In genomic region chr12:96493101-96493500, GRCh38 we compare ENCODE assay signal across 25 cellular contexts. TPM values are rescaled to one million over a fixed set of nuclear protein-coding genes. Genes with fewer than 3 reads are reported as not detected.
DNase-seq lines count a peak whose midpoint lies in the region; ATAC-seq and TF ChIP-seq lines count a peak whose summit lies in the region.
"Had no signal": no experiment of that assay in that cellular context is flagged by ENCODE, and none has a peak within 500 bp of the region (broad histone marks: within the 10 kb centered on the region; RNA-seq: fewer than 3 reads in every experiment).

No MANE protein-coding gene starts in this region.

- H3K9ac ChIP-seq in GM23248 (no peak overlapping the region), PC-3 (ENCODE audit: low read length) (no peak overlapping the region), mesenchymal stem cell (ENCODE audit: low read length) (no peak overlapping the region)

- H3K27ac ChIP-seq in GM23248 (0 out of 2 replicates have a peak overlapping the region, but pooled peaks have one; percentile 9), PC-3 (ENCODE audit: low read length) (no peak overlapping the region), epithelial cell of prostate (peak overlapping the region; percentile 30), mesenchymal stem cell (ENCODE audit: low read length, poor library complexity, severe bottlenecking) (no peak overlapping the region), gastrocnemius medialis (no peak overlapping the region)
- H3K27ac ChIP-seq: lower lobe of right lung, tibial nerve had no signal

- no peaks in the 10 kb centered on the region for H3K9me2 ChIP-seq in GM23248 (ENCODE audit: insufficient read depth)
- no peaks in the 10 kb centered on the region for H3K9me2 ChIP-seq in PC-3 (replicated peaks; ENCODE audit: low read length)

- no TSS peak for BruUV-seq in PC-3 (replicated peaks; lab: Mats Ljungman, UMichigan)

- H3K4me2 ChIP-seq in GM23248 (ENCODE audit: unreplicated experiment): no peak overlapping the region
- no peak overlapping the region for H3K4me2 ChIP-seq in PC-3 (ENCODE audit: low read length)
- no peak overlapping the region for H3K4me2 ChIP-seq in mesenchymal stem cell (ENCODE audit: low read length, poor library complexity, severe bottlenecking)

- H3K79me1 ChIP-seq in mesenchymal stem cell (replicated peaks; ENCODE audit: low read length, poor library complexity, severe bottlenecking): peaks cover 2% of the 10 kb centered on the region

- H2BK120ac ChIP-seq in mesenchymal stem cell (ENCODE audit: low read depth, low read length): no peak overlapping the region

- H4K20me1 ChIP-seq in GM23248 (ENCODE audit: insufficient read depth): no peaks in the 10 kb centered on the region
- no peaks in the 10 kb centered on the region for H4K20me1 ChIP-seq in PC-3 (ENCODE audit: low read length)

- no peak overlapping the region for H2BK5ac ChIP-seq in mesenchymal stem cell (ENCODE audit: low read depth, low read length, poor library complexity, severe bottlenecking)

- H3K4me1 ChIP-seq in GM23248 (ENCODE audit: insufficient read depth) (peaks cover 25% of the 10 kb centered on the region), PC-3 (ENCODE audit: insufficient read depth, low read length) (peaks cover 16% of the 10 kb centered on the region), mesenchymal stem cell (ENCODE audit: control insufficient read depth, insufficient read depth, low read depth, low read length) (peaks cover 2% of the 10 kb centered on the region), gastrocnemius medialis (peaks cover 0 to 3% of the 10 kb centered on the region in 2 donors)

- no peak overlapping the region for H2AK5ac ChIP-seq in mesenchymal stem cell (ENCODE audit: low read length, severe bottlenecking)

- H3K14ac ChIP-seq in mesenchymal stem cell (ENCODE audit: low read length in 2 of 2): no peak overlapping the region

- no peak overlapping the region for H3K4ac ChIP-seq in mesenchymal stem cell (ENCODE audit: low read depth in 1 of 2, low read length in 2 of 2)

- no peak for TF ChIP-seq POLR2A in gastrocnemius medialis (IDR thresholded peaks at IDR 0.05)

- H3K18ac ChIP-seq in mesenchymal stem cell (ENCODE audit: low read depth in 1 of 2, low read length in 2 of 2): no peak overlapping the region

- no peak overlapping the region for H2BK12ac ChIP-seq in mesenchymal stem cell (ENCODE audit: low read length in 2 of 2)

- H4K91ac ChIP-seq in mesenchymal stem cell (ENCODE audit: low read length): no peak overlapping the region

- no peak for ATAC-seq in PC-3
- ATAC-seq in gastrocnemius medialis: no peak
- no peak for ATAC-seq in HG02623 (IDR thresholded peaks at IDR 0.05; ENCODE audit: unreplicated experiment)
- no peak for ATAC-seq in HG03095 (IDR thresholded peaks at IDR 0.05; ENCODE audit: unreplicated experiment)
- ATAC-seq: lower lobe of right lung; natural killer cell treated with Interleukin-12 subunit alpha and Interleukin-12 subunit beta and Interleukin-15 and Interleukin-18, amount 100 ng/mL, for 72 hours; stimulated activated effector memory CD8-positive, alpha-beta T cell treated with anti-CD3 and anti-CD28 coated beads, Interleukin-12 subunit alpha, Interleukin-12 subunit beta, amount 100 ng/mL, for 72 hours had no signal

- H3K79me2 ChIP-seq in GM23248 (ENCODE audit: insufficient read depth) (no peaks in the 10 kb centered on the region), PC-3 (ENCODE audit: low read length) (no peaks in the 10 kb centered on the region)

- H3K27me3 ChIP-seq in GM23248 (replicated peaks; ENCODE audit: insufficient read depth) (no peaks in the 10 kb centered on the region), PC-3 (ENCODE audit: low read length) (no peaks in the 10 kb centered on the region), mesenchymal stem cell (ENCODE audit: control insufficient read depth in 1 of 2, insufficient read depth in 1 of 2, low read length in 2 of 2) (no peaks in the 10 kb centered on the region), gastrocnemius medialis (no peaks in the 10 kb centered on the region)
- H3K27me3 ChIP-seq: MG63, tibial nerve had no signal

- intact Hi-C loops in PC-3 (cut with micrococcal nuclease) (no loop called here), gastrocnemius medialis (cut with DNase I; ENCODE audit: low total_unique reads) (no loop called here)

- in situ Hi-C loops in GM23248 (cut with MboI): no loop called here
- in situ Hi-C loops in gastrocnemius medialis (cut with MboI; ENCODE audit: low sequenced_read_pairs in 4 of 4): no loop called here

- no peaks in the 10 kb centered on the region for H3K36me3 ChIP-seq in GM23248 (ENCODE audit: low read depth)
- H3K36me3 ChIP-seq in PC-3 (ENCODE audit: low read depth, low read length): no peaks in the 10 kb centered on the region
- H3K36me3 ChIP-seq in mesenchymal stem cell (ENCODE audit: control insufficient read depth in 1 of 2, insufficient read depth in 2 of 2, low read depth in 1 of 2, low read length in 2 of 2): no peaks in the 10 kb centered on the region
- H3K36me3 ChIP-seq in gastrocnemius medialis: no peaks in the 10 kb centered on the region
- H3K36me3 ChIP-seq: lower lobe of right lung, MG63, tibial nerve had no signal

- H3K4me3 ChIP-seq in GM23248 (no peak overlapping the region), PC-3 (ENCODE audit: low read length) (no peak overlapping the region), mesenchymal stem cell (ENCODE audit: insufficient read depth in 1 of 2, low read depth in 1 of 2, low read length in 2 of 2) (no peak overlapping the region), gastrocnemius medialis (no peak overlapping the region)
- H3K4me3 ChIP-seq: lower lobe of right lung, MG63, tibial nerve had no signal

- DNase-seq in GM23248 (peak; percentile 57), PC-3 (peak; percentile 33), epithelial cell of prostate (ENCODE audit: low read depth, low spot score) (no peak), mesenchymal stem cell (peak; percentile 81), gastrocnemius medialis (no peak), GOT3 (lab: John Stamatoyannopoulos, UW) (no peak)
- DNase-seq: activated CD4-positive, alpha-beta memory T cell treated with anti-CD3 and anti-CD28 coated beads, Interleukin-2, amount 10 ng/mL, durations not matched to agents 7 days and 5 days; activated CD8-positive, alpha-beta memory T cell treated with anti-CD3 and anti-CD28 coated beads, Interleukin-2, amount 50 U/mL, for 48 hours; activated naive CD4-positive, alpha-beta T cell treated with anti-CD3 and anti-CD28 coated beads, Interleukin-2, amount 50 U/mL, for 16 hours; amniotic stem cell; C1 segment of cervical spinal cord; foreskin melanocyte; GF-D8; lower lobe of right lung; MG63; NCI-H2029 treated with DMSO at 0.1 percent for 48 hours; NCI-H526 treated with DMSO at 0.1 percent for 48 hours; SHP77; stimulated activated CD4-positive, alpha-beta T cell treated with anti-CD3 and anti-CD28 coated beads, Interleukin-15, amount 100 ng/mL, for 24 hours had no signal

- no peak overlapping the region for H2BK15ac ChIP-seq in mesenchymal stem cell (ENCODE audit: low read depth, poor library complexity, severe bottlenecking)

- CTCF ChIA-PET in PC-3 (lab: Charles Lee): no interaction called here

- POLR2A ChIA-PET in PC-3 (lab: Charles Lee; ENCODE audit: unreplicated experiment): no interaction called here

- H3K23ac ChIP-seq in mesenchymal stem cell (ENCODE audit: low read length in 2 of 2): no peak overlapping the region

- TF ChIP-seq CTCF in PC-3 (conservative IDR thresholded peaks at IDR 0.05; ENCODE audit: low read depth, low read length) (no peak), gastrocnemius medialis (IDR thresholded peaks at IDR 0.05 in 4 of 5, conservative IDR thresholded peaks at IDR 0.05 in 1 of 5) (no peak)

- H2AFZ ChIP-seq in GM23248 (0 out of 2 replicates have a peak overlapping the region, but pooled peaks have one; percentile 13), PC-3 (ENCODE audit: low read length) (no peak overlapping the region), mesenchymal stem cell (ENCODE audit: low read depth, low read length) (no peak overlapping the region)

- H4K8ac ChIP-seq in mesenchymal stem cell (ENCODE audit: low read length): no peak overlapping the region

- H3F3A ChIP-seq in GM23248 (ENCODE audit: insufficient read depth): peaks cover 19% of the 10 kb centered on the region
- no peaks in the 10 kb centered on the region for H3F3A ChIP-seq in PC-3 (ENCODE audit: low read length, unreplicated experiment)

- no peaks in the 10 kb centered on the region for H3K9me3 ChIP-seq in GM23248 (ENCODE audit: low read depth)
- H3K9me3 ChIP-seq in PC-3 (ENCODE audit: low read length): no peaks in the 10 kb centered on the region
- H3K9me3 ChIP-seq in mesenchymal stem cell (ENCODE audit: control insufficient read depth, low read length): no peaks in the 10 kb centered on the region
- no peaks in the 10 kb centered on the region for H3K9me3 ChIP-seq in gastrocnemius medialis
- H3K9me3 ChIP-seq: lower lobe of right lung, MG63, tibial nerve had no signal

RNA-seq across cellular contexts. Expression of gene CFAP54, which starts 3.7 kb away (rescaled TPM):
- total RNA-seq in GM23248 (2014; rRNA removed; shearing (Covaris generic)): 0.32 and 2.0 TPM in 2 replicates
- 1.0 and 1.2 TPM in 2 replicates for polyA plus RNA-seq in GM23248 (2016; fragmentation: Nextera tagmentation; extraction: Ambion mirVana)
- 0.77 and 1.1 TPM in 2 replicates for total RNA-seq in PC-3 (2014; rRNA removed)
- 0.88 TPM for polyA plus RNA-seq in mesenchymal stem cell (2013, experiment 1 of 2)
- polyA plus RNA-seq in mesenchymal stem cell (2013, experiment 2 of 2): 0.74 TPM
- not detected for total RNA-seq in gastrocnemius medialis
- total RNA-seq: HT-29 had no signal

Comparison
In these comparisons a context has a peak if more than half of its experiments do, and no peak if none do; other contexts are left out.
1. DNase-seq: peak in GM23248 (single experiment), PC-3 (single experiment) and mesenchymal stem cell (single experiment); none in epithelial cell of prostate (single experiment), gastrocnemius medialis (0 of 2) and GOT3 (single experiment).
2. H3K27ac ChIP-seq: peak in GM23248 (single experiment) and epithelial cell of prostate (single experiment); none in PC-3 (single experiment), mesenchymal stem cell (single experiment) and gastrocnemius medialis (0 of 4).